8 cellular contexts compared by ENCODE assay signal in genomic region chr6:7589221-7589620, GRCh38.
DNase-seq lines count a peak whose midpoint lies in the region; ATAC-seq lines count a peak whose summit lies in the region.

No MANE protein-coding gene starts in this region.

- H3K9ac ChIP-seq in adipocyte (ENCODE audit: low read length) (peak overlapping the region; percentile 94), muscle layer of colon (ENCODE audit: low read length) (no peak overlapping the region)

- H3K9me3 ChIP-seq in adipocyte (ENCODE audit: control insufficient read depth, low read length), result no peaks in the 10 kb centered on the region
- H3K9me3 ChIP-seq in muscle layer of colon (ENCODE audit: low read length), result no peaks in the 10 kb centered on the region

- H3K4me1 Mint-ChIP-seq in stimulated activated naive CD8-positive, alpha-beta T cell treated with anti-CD3 and anti-CD28 coated beads, Interleukin-15, Interleukin-2, amounts not matched to agents 100 ng/mL and 50 ng/mL, for 24 hours (ENCODE audit: low read depth), result peaks cover 42% of the 10 kb centered on the region

- peak overlapping the region; percentile 99 for H3K4me3 Mint-ChIP-seq in stimulated activated naive CD8-positive, alpha-beta T cell treated with anti-CD3 and anti-CD28 coated beads, Interleukin-15, Interleukin-2, amounts not matched to agents 100 ng/mL and 50 ng/mL, for 24 hours

- ATAC-seq in stimulated activated naive CD8-positive, alpha-beta T cell treated with anti-CD3 and anti-CD28 coated beads, Interleukin-15, Interleukin-2, amounts not matched to agents 100 U/mL and 50 U/mL, for 24 hours, result no peak
- ATAC-seq in HG02870 (IDR thresholded peaks at IDR 0.05; ENCODE audit: unreplicated experiment) (no peak), GM21390 (IDR thresholded peaks at IDR 0.05; ENCODE audit: unreplicated experiment) (no peak), HG02884 (IDR thresholded peaks at IDR 0.05; ENCODE audit: unreplicated experiment) (no peak)

- no peaks in the 10 kb centered on the region for H3K9me3 Mint-ChIP-seq in stimulated activated naive CD8-positive, alpha-beta T cell treated with anti-CD3 and anti-CD28 coated beads, Interleukin-15, Interleukin-2, amounts not matched to agents 100 ng/mL and 50 ng/mL, for 24 hours

- no peak overlapping the region for H3K27ac ChIP-seq in muscle layer of colon (ENCODE audit: low read depth, low read length)

- peaks cover 23% of the 10 kb centered on the region for H3K36me3 ChIP-seq in adipocyte (ENCODE audit: control insufficient read depth, insufficient read depth, low read length, severe bottlenecking)
- no peaks in the 10 kb centered on the region for H3K36me3 ChIP-seq in muscle layer of colon (ENCODE audit: insufficient read depth, low read length)

- no peaks in the 10 kb centered on the region for H3K27me3 Mint-ChIP-seq in stimulated activated naive CD8-positive, alpha-beta T cell treated with anti-CD3 and anti-CD28 coated beads, Interleukin-15, Interleukin-2, amounts not matched to agents 100 ng/mL and 50 ng/mL, for 24 hours

- H3K4me1 ChIP-seq in adipocyte (ENCODE audit: control insufficient read depth, insufficient read depth, low read length) (peaks cover 23% of the 10 kb centered on the region), muscle layer of colon (ENCODE audit: insufficient read depth, low read length) (peaks cover 21% of the 10 kb centered on the region)

- no peaks in the 10 kb centered on the region for H3K27me3 ChIP-seq in adipocyte (replicated peaks; ENCODE audit: control insufficient read depth, insufficient read depth, low read length)
- H3K27me3 ChIP-seq in muscle layer of colon (ENCODE audit: control insufficient read depth in 1 of 2, insufficient read depth in 2 of 2, low read length in 2 of 2), result no peaks in the 10 kb centered on the region

- H3K4me3 ChIP-seq in adipocyte (ENCODE audit: low read length), result peak overlapping the region; percentile 94
- peak overlapping the region; percentile 22 to 69 for H3K4me3 ChIP-seq in muscle layer of colon (ENCODE audit: low read depth in 1 of 2, low read length in 2 of 2)

- no peak for DNase-seq in stimulated activated naive CD8-positive, alpha-beta T cell treated with anti-CD3 and anti-CD28 coated beads, Interleukin-15, Interleukin-2, amounts not matched to agents 100 U/mL and 50 U/mL, for 24 hours
- DNase-seq in adipocyte (ENCODE audit: low read depth) (peak; percentile 20), T1000 (lab: John Stamatoyannopoulos, UW) (no peak)

- H3K27ac Mint-ChIP-seq in stimulated activated naive CD8-positive, alpha-beta T cell treated with anti-CD3 and anti-CD28 coated beads, Interleukin-15, Interleukin-2, amounts not matched to agents 100 ng/mL and 50 ng/mL, for 24 hours, result peak overlapping the region; percentile 97

- peaks cover 12% of the 10 kb centered on the region for H3K36me3 Mint-ChIP-seq in stimulated activated naive CD8-positive, alpha-beta T cell treated with anti-CD3 and anti-CD28 coated beads, Interleukin-15, Interleukin-2, amounts not matched to agents 100 ng/mL and 50 ng/mL, for 24 hours (ENCODE audit: low read depth)
